In genomic region chr14:97253756-97254155, GRCh38 we compare ENCODE assay signal across 17 cellular contexts.
"Had no signal": no experiment of that assay in that cellular context is flagged by ENCODE, and none has a peak within 500 bp of the region (broad histone marks: within the 10 kb centered on the region; RNA-seq: fewer than 3 reads in every experiment).

No MANE protein-coding gene starts in this region.

- ATAC-seq: activated CD8-positive, alpha-beta memory T cell treated with anti-CD3 and anti-CD28 coated beads, Interleukin-2, amount 10 ng/mL, durations not matched to agents 7 days and 5 days; activated T-cell treated with anti-CD3 and anti-CD28 coated beads, Interleukin-2, amount 50 U/mL, for 72 hours; left cardiac atrium; lower lobe of right lung had no signal

- FAIRE-seq: astrocyte, colon had no signal

- H3K36me3 Mint-ChIP-seq: activated CD8-positive, alpha-beta memory T cell treated with anti-CD3 and anti-CD28 coated beads, Interleukin-2, amount 10 ng/mL, durations not matched to agents 7 days and 5 days had no signal

- H3K27ac Mint-ChIP-seq: activated CD8-positive, alpha-beta memory T cell treated with anti-CD3 and anti-CD28 coated beads, Interleukin-2, amount 10 ng/mL, durations not matched to agents 7 days and 5 days; stimulated activated naive CD8-positive, alpha-beta T cell treated with anti-CD3 and anti-CD28 coated beads, Interleukin-15, Interleukin-2, amounts not matched to agents 100 ng/mL and 50 ng/mL, for 24 hours had no signal

- H3K27ac ChIP-seq: esophagus muscularis mucosa, lower lobe of right lung, parathyroid adenoma, upper lobe of left lung had no signal

- DNase-seq: activated CD4-positive, alpha-beta T cell treated with anti-CD3 and anti-CD28 coated beads for 4 hours; activated CD8-positive, alpha-beta memory T cell treated with anti-CD3 and anti-CD28 coated beads, Interleukin-2, amount 10 ng/mL, durations not matched to agents 7 days and 5 days; activated gamma-delta T cell treated with Interleukin-2 at 50 U/mL for 16 hours; activated T-cell treated with anti-CD3 and anti-CD28 coated beads, Interleukin-2, amount 50 U/mL, for 72 hours; glutamatergic neuron; left cardiac atrium; lower lobe of right lung; midbrain; naive B cell; stimulated activated CD4-positive, alpha-beta T cell treated with anti-CD3 and anti-CD28 coated beads, Interleukin-4, amount 100 ng/mL, for 1 hour; stimulated activated CD8-positive, alpha-beta memory T cell treated with anti-CD3 and anti-CD28 coated beads, Interleukin-4, amount 100 ng/mL, for 48 hours; upper lobe of left lung had no signal

- H3K36me3 ChIP-seq: esophagus muscularis mucosa, lower lobe of right lung, upper lobe of left lung had no signal

- H3K4me1 ChIP-seq: esophagus muscularis mucosa, lower lobe of right lung, parathyroid adenoma, upper lobe of left lung had no signal

- H3K4me3 Mint-ChIP-seq: activated CD8-positive, alpha-beta memory T cell treated with anti-CD3 and anti-CD28 coated beads, Interleukin-2, amount 10 ng/mL, durations not matched to agents 7 days and 5 days; activated T-cell treated with anti-CD3 and anti-CD28 coated beads, Interleukin-2, amount 50 U/mL, for 72 hours; stimulated activated naive CD8-positive, alpha-beta T cell treated with anti-CD3 and anti-CD28 coated beads, Interleukin-15, Interleukin-2, amounts not matched to agents 100 ng/mL and 50 ng/mL, for 24 hours had no signal

- H3K27me3 Mint-ChIP-seq: stimulated activated naive CD8-positive, alpha-beta T cell treated with anti-CD3 and anti-CD28 coated beads, Interleukin-15, Interleukin-2, amounts not matched to agents 100 ng/mL and 50 ng/mL, for 24 hours had no signal

- H3K27me3 ChIP-seq: upper lobe of left lung had no signal

- H3K4me3 ChIP-seq: esophagus muscularis mucosa, lower lobe of right lung, upper lobe of left lung had no signal

- H3K9me3 ChIP-seq: lower lobe of right lung, upper lobe of left lung had no signal
